Comparison of ENCODE assay signal across 8 cellular contexts in the genomic region with DNA sequence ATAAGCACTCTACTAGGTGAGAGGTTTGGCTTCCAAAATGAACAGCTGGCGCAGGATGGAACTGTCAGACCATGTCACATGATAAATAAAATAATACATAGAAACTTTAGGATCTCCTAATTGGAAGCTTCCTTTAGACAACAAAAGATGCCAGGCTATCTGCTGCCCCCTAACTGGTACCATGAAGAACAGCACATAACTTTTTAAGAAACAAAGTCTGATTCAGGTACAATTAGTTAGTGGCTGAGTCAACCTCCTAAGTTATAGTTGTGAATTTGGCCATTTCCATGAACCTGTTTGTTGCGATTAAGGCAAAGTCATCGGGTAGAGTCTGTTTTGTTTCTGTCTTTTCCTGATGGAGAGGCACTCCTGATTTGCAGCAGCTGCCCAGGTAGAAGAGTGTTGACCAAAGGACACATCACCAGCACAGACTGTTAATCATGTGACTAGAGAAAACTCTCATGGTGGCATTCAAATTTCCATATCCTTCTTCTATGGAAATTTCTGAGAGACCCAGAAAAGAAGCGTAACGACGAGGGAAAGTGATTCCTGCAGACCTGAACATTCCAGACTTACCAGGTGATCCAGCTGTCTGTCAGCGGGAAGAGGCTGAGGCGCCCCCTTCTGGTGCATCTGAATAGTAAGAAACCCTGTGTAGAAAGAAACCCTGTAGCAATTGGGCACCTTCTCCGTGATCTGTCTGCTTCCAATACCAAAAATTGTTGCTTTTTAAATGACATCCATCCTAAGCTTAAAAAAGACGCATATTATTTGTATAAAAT. TPM values are rescaled to one million over a fixed set of nuclear protein-coding genes. Genes with fewer than 3 reads are reported as not detected.
DNase-seq lines count a peak whose midpoint lies in the region; ATAC-seq, FAIRE-seq and TF ChIP-seq lines count a peak whose summit lies in the region.

No MANE protein-coding gene starts in this region.

- no peak overlapping the region for H3K18ac ChIP-seq in neuronal stem cell (ENCODE audit: low read length)

- H3K9me3 ChIP-seq in HUES48 (ENCODE audit: control insufficient read depth, insufficient read depth, low read length): no peaks in the 10 kb centered on the region
- H3K9me3 ChIP-seq in neuronal stem cell (replicated peaks in 1 of 2; ENCODE audit: control insufficient read depth in 2 of 2, insufficient read depth in 1 of 2, low read depth in 1 of 2, low read length in 2 of 2): no peaks in the 10 kb centered on the region

- H2BK12ac ChIP-seq in neuronal stem cell (ENCODE audit: low read length): no peak overlapping the region

- in situ Hi-C loops in astrocyte of the spinal cord (cut with HindIII; ENCODE audit: low sequenced_read_pairs): no loop called here

- H3K9ac ChIP-seq in HUES48 (ENCODE audit: low read depth, low read length) (no peak overlapping the region), neuronal stem cell (ENCODE audit: low read depth, low read length, poor library complexity) (no peak overlapping the region)

- H2BK15ac ChIP-seq in neuronal stem cell (ENCODE audit: low read length): no peak overlapping the region

- DNase-seq in Calu3 (peak; percentile 70), astrocyte of the spinal cord (ENCODE audit: low read depth, low spot score) (no peak), left lobe of liver (ENCODE audit: low spot score) (peak; percentile 69), neuronal stem cell (ENCODE audit: low spot score) (no peak), GM19239 (ENCODE audit: insufficient read length, low spot score) (no peak)
- DNase-seq in activated CD8-positive, alpha-beta memory T cell treated with anti-CD3 and anti-CD28 coated beads for 24 hours: no peak

- no peak overlapping the region for H2AFZ ChIP-seq in neuronal stem cell (ENCODE audit: low read length)

- no peak overlapping the region for H4K8ac ChIP-seq in neuronal stem cell (ENCODE audit: low read depth, low read length)

- H2BK120ac ChIP-seq in neuronal stem cell (ENCODE audit: low read depth, low read length): no peak overlapping the region

- ATAC-seq in left lobe of liver (peak; percentile 88), HG03097 (IDR thresholded peaks at IDR 0.05; ENCODE audit: low FRiP score, unreplicated experiment) (no peak)

- peaks cover 5% of the 10 kb centered on the region for H3K4me1 ChIP-seq in HUES48 (ENCODE audit: control insufficient read depth, insufficient read depth, low read length)
- peaks cover 0 to 2% of the 10 kb centered on the region in 2 donors for H3K4me1 ChIP-seq in neuronal stem cell (ENCODE audit: control insufficient read depth in 2 of 2, insufficient read depth in 1 of 2, low read depth in 1 of 2, low read length in 2 of 2)

- peaks cover 22% of the 10 kb centered on the region for H3K4me1 Mint-ChIP-seq in Calu3 (ENCODE audit: low read depth, unreplicated experiment)

- H3K27ac Mint-ChIP-seq in Calu3 (ENCODE audit: unreplicated experiment): no peak overlapping the region

- H3K23ac ChIP-seq in neuronal stem cell (ENCODE audit: low read depth, low read length, poor library complexity): no peak overlapping the region

- H3K27me3 ChIP-seq in HUES48 (ENCODE audit: control insufficient read depth, insufficient read depth, low read length): peaks cover 8% of the 10 kb centered on the region
- H3K27me3 ChIP-seq in neuronal stem cell (ENCODE audit: control insufficient read depth in 3 of 3, insufficient read depth in 3 of 3, low read depth in 1 of 3, low read length in 3 of 3): peaks cover 0 to 3% (median 3%) of the 10 kb centered on the region in 3 experiments

- H3K14ac ChIP-seq in neuronal stem cell (ENCODE audit: low read length): no peak overlapping the region

- H3K36me3 ChIP-seq in HUES48 (ENCODE audit: control insufficient read depth, insufficient read depth, low read length) (no peaks in the 10 kb centered on the region), neuronal stem cell (replicated peaks in 1 of 2; ENCODE audit: control insufficient read depth in 2 of 2, insufficient read depth in 2 of 2, low read length in 2 of 2) (no peaks in the 10 kb centered on the region)

- FAIRE-seq in GM19239 (lab: Jason Lieb, UNC): no peak

- no peak overlapping the region for H2AK5ac ChIP-seq in neuronal stem cell (ENCODE audit: low read depth, low read length)

- no peaks in the 10 kb centered on the region for H3K27me3 Mint-ChIP-seq in Calu3 (ENCODE audit: unreplicated experiment)

- no peak overlapping the region for H3K4me2 ChIP-seq in neuronal stem cell (ENCODE audit: insufficient read depth, low read length, poor library complexity, severe bottlenecking)

- no peak overlapping the region for H3K4ac ChIP-seq in neuronal stem cell (ENCODE audit: low read length)

- TF ChIP-seq CTCF in Calu3 (IDR thresholded peaks at IDR 0.05; ENCODE audit: unreplicated experiment): peak; percentile 86
- TF ChIP-seq CTCF in astrocyte of the spinal cord (IDR thresholded peaks at IDR 0.05; ENCODE audit: low read depth, low read length): peak; percentile 52

- WGBS in neuronal stem cell (ENCODE audit: extremely low coverage in 2 of 2, insufficient read length in 2 of 2, insufficient replicate concordance in 1 of 2), 2 donors: no CpG with 5 or more reads among the region's 10 CpGs

- no peaks in the 10 kb centered on the region for H3K79me1 ChIP-seq in neuronal stem cell (ENCODE audit: low read depth, low read length)

- no peak overlapping the region for H2BK5ac ChIP-seq in neuronal stem cell (ENCODE audit: low read length)

- CTCF ChIA-PET in Calu3 (lab: Charles Lee): interaction anchor here (0.7 to 1.0 kb wide), 6 partner anchors 9 to 1480 kb away, joined by 3 read pairs; partner anchors contain the start of gene INHBA

- H3K36me3 Mint-ChIP-seq in Calu3 (ENCODE audit: insufficient read depth, unreplicated experiment): no peaks in the 10 kb centered on the region

- no peak overlapping the region for H3K4me3 Mint-ChIP-seq in Calu3 (ENCODE audit: low read depth, unreplicated experiment)

- H3K27ac ChIP-seq in HUES48 (ENCODE audit: low read depth, low read length) (no peak overlapping the region), neuronal stem cell (replicated peaks; ENCODE audit: low read length) (no peak overlapping the region)

- no peak overlapping the region for H4K91ac ChIP-seq in neuronal stem cell (ENCODE audit: low read depth, low read length, poor library complexity)

- no peaks in the 10 kb centered on the region for H3K9me3 Mint-ChIP-seq in Calu3 (ENCODE audit: low read depth, unreplicated experiment)

- intact Hi-C loops in Calu3 (cut with micrococcal nuclease; ENCODE audit: unreplicated experiment): loop anchor here (1.0 to 10.0 kb wide), 2 partner anchors 1207 to 1382 kb away; no protein-coding TSS in a partner anchor

- no TSS peak for BruUV-seq in Calu3 (replicated peaks; lab: Mats Ljungman, UMichigan)

- H3K4me3 ChIP-seq in HUES48 (ENCODE audit: low read depth, low read length) (peak overlapping the region; percentile 12; the same call in 1 of the 2 replicates), astrocyte of the spinal cord (ENCODE audit: low read depth, low read length) (no peak overlapping the region), neuronal stem cell (ENCODE audit: low read length in 2 of 2) (no peak overlapping the region)

RNA-seq across cellular contexts. Expression of gene INHBA, which starts 8.6 kb away (rescaled TPM):
- 44.5 and 68.9 TPM in 2 replicates for total RNA-seq in Calu3 (2022)
- 2.6 TPM for total RNA-seq in left lobe of liver
- not detected for polyA plus RNA-seq in neuronal stem cell (2013, experiment 1 of 2)
- polyA plus RNA-seq in neuronal stem cell (2013, experiment 2 of 2): not detected

Comparison
In these comparisons a context has a peak if more than half of its experiments do, and no peak if none do; other contexts are left out.
1. DNase-seq: peak in Calu3 (single experiment) and left lobe of liver (single experiment); none in astrocyte of the spinal cord (single experiment), neuronal stem cell (single experiment), activated CD8-positive, alpha-beta memory T cell treated with anti-CD3 and anti-CD28 coated beads for 24 hours (single experiment) and GM19239 (single experiment).
2. RNA of gene INHBA, which starts 8.6 kb away (total RNA-seq): 44.5 to 68.9 TPM in Calu3; 2.6 TPM in left lobe of liver (single experiment); every median in the first group is over 10 times any median in the second.